In genomic region chr11:11463397-11463796, GRCh38 we compare ENCODE assay signal across 10 cellular contexts.
DNase-seq lines count a peak whose midpoint lies in the region; ATAC-seq and TF ChIP-seq lines count a peak whose summit lies in the region.
"Had no signal": no experiment of that assay in that cellular context is flagged by ENCODE, and none has a peak within 500 bp of the region (broad histone marks: within the 10 kb centered on the region; RNA-seq: fewer than 3 reads in every experiment).

No MANE protein-coding gene starts in this region.

- ATAC-seq in HG02870 (IDR thresholded peaks at IDR 0.05; ENCODE audit: unreplicated experiment) = no peak

- H3K27me3 Mint-ChIP-seq in type B pancreatic cell = peaks cover 21% of the 10 kb centered on the region
- H3K27me3 Mint-ChIP-seq: activated naive CD4-positive, alpha-beta T cell treated with anti-CD3 and anti-CD28 coated beads, Interleukin-2, amount 50 U/mL, for 24 hours had no signal

- H3K36me3 Mint-ChIP-seq in type B pancreatic cell = no peaks in the 10 kb centered on the region
- H3K36me3 Mint-ChIP-seq: activated naive CD4-positive, alpha-beta T cell treated with anti-CD3 and anti-CD28 coated beads, Interleukin-2, amount 50 U/mL, for 24 hours had no signal

- H3K9me3 Mint-ChIP-seq in type B pancreatic cell = no peaks in the 10 kb centered on the region
- H3K9me3 Mint-ChIP-seq: activated naive CD4-positive, alpha-beta T cell treated with anti-CD3 and anti-CD28 coated beads, Interleukin-2, amount 50 U/mL, for 24 hours; T-helper 2 cell treated with Interferon-gamma antibody and Interleukin-4, amounts not matched to agents 5 μg/mL and 100 μg/mL, for 36 hours had no signal

- DNase-seq in NCI-H748 (lab: John Stamatoyannopoulos, UW; ENCODE audit: unreplicated experiment) (peak; percentile 24), NCI-H748 treated with DMSO at 0.1 percent for 48 hours (lab: John Stamatoyannopoulos, UW) (no peak), NCI-H510A (lab: John Stamatoyannopoulos, UW) (peak; percentile 12), fibroblast of the conjunctiva (ENCODE audit: low read depth) (peak; percentile 44), type B pancreatic cell (ENCODE audit: extremely low spot score, unreplicated experiment) (no peak), medulla oblongata (ENCODE audit: extremely low spot score) (no peak), HCEC 1CT (no peak)

- no peak for TF ChIP-seq CTCF in type B pancreatic cell (conservative IDR thresholded peaks at IDR 0.05)

- peaks cover 28% of the 10 kb centered on the region for H3K4me1 Mint-ChIP-seq in type B pancreatic cell (ENCODE audit: unreplicated experiment)
- H3K4me1 Mint-ChIP-seq: activated naive CD4-positive, alpha-beta T cell treated with anti-CD3 and anti-CD28 coated beads, Interleukin-2, amount 50 U/mL, for 24 hours had no signal

- H3K27ac Mint-ChIP-seq in type B pancreatic cell = peak overlapping the region; percentile 50
- H3K27ac Mint-ChIP-seq: activated naive CD4-positive, alpha-beta T cell treated with anti-CD3 and anti-CD28 coated beads, Interleukin-2, amount 50 U/mL, for 24 hours; T-helper 2 cell treated with Interferon-gamma antibody and Interleukin-4, amounts not matched to agents 5 μg/mL and 100 μg/mL, for 36 hours had no signal

- peak overlapping the region; percentile 12 for H3K4me3 Mint-ChIP-seq in type B pancreatic cell
- H3K4me3 Mint-ChIP-seq: activated naive CD4-positive, alpha-beta T cell treated with anti-CD3 and anti-CD28 coated beads, Interleukin-2, amount 50 U/mL, for 24 hours; T-helper 2 cell treated with Interferon-gamma antibody and Interleukin-4, amounts not matched to agents 5 μg/mL and 100 μg/mL, for 36 hours had no signal

Comparison
In these comparisons a context has a peak if more than half of its experiments do, and no peak if none do; other contexts are left out.
1. DNase-seq: peak in NCI-H748 (single experiment), NCI-H510A (single experiment) and fibroblast of the conjunctiva (single experiment); none in NCI-H748 treated with DMSO at 0.1 percent for 48 hours (single experiment), type B pancreatic cell (single experiment), medulla oblongata (single experiment) and HCEC 1CT (single experiment).